ENCODE assay signal across 12 cellular contexts in genomic region chr10:29554660-29555059, GRCh38.
DNase-seq lines count a peak whose midpoint lies in the region; ATAC-seq, FAIRE-seq and TF ChIP-seq lines count a peak whose summit lies in the region.
"Had no signal": no experiment of that assay in that cellular context is flagged by ENCODE, and none has a peak within 500 bp of the region (broad histone marks: within the 10 kb centered on the region; RNA-seq: fewer than 3 reads in every experiment).

No MANE protein-coding gene starts in this region.

- no peak overlapping the region for H3K4ac ChIP-seq in H9 (ENCODE audit: low read depth, low read length)

- H3K56ac ChIP-seq in H9 (ENCODE audit: insufficient read length, low read depth, low read length), result no peak overlapping the region

- H2BK5ac ChIP-seq in H9 (ENCODE audit: insufficient read length, low read length), result no peak overlapping the region

- H4K8ac ChIP-seq in H9 (replicated peaks; ENCODE audit: insufficient read length, low read depth, low read length), result no peak overlapping the region

- H3K9me3 Mint-ChIP-seq in H9 (no peaks in the 10 kb centered on the region), astrocyte (ENCODE audit: unreplicated experiment) (no peaks in the 10 kb centered on the region)
- H3K9me3 Mint-ChIP-seq: T-cell had no signal

- H2BK12ac ChIP-seq in H9 (ENCODE audit: insufficient read length, low read depth, low read length), result no peak overlapping the region

- FAIRE-seq in astrocyte (lab: Jason Lieb, UNC), result no peak
- no peak for FAIRE-seq in D721Med (lab: Jason Lieb, UNC)
- FAIRE-seq in HepG2 (lab: Jason Lieb, UNC), result no peak

- H3K27ac ChIP-seq in H9 (ENCODE audit: insufficient read length, low read depth, low read length) (no peak overlapping the region), astrocyte (ENCODE audit: low read depth, low read length) (peak overlapping the region; percentile 43), muscle layer of colon (ENCODE audit: low read depth, low read length) (peak overlapping the region; percentile 29), HepG2 (ENCODE audit: extremely low read length, insufficient read depth, low read length) (no peak overlapping the region)

- H2BK120ac ChIP-seq in H9 (ENCODE audit: low read depth, low read length, poor library complexity, severe bottlenecking), result no peak overlapping the region

- no peak overlapping the region for H3K4me2 ChIP-seq in H9 (ENCODE audit: insufficient read depth, insufficient read length, low read length)
- H3K4me2 ChIP-seq in astrocyte (ENCODE audit: low read length), result peak overlapping the region; percentile 54
- no peak overlapping the region for H3K4me2 ChIP-seq in HepG2 (ENCODE audit: low read depth, low read length)

- POLR2A ChIA-PET in HepG2 (lab: Yijun Ruan, JAX), result no interaction called here

- H3K36me3 ChIP-seq in astrocyte (ENCODE audit: insufficient read depth, low read length) (peaks cover 9% of the 10 kb centered on the region), muscle layer of colon (ENCODE audit: insufficient read depth, low read length) (peaks cover 55% of the 10 kb centered on the region), HepG2 (replicated peaks in 1 of 2; ENCODE audit: control insufficient read depth in 1 of 2, insufficient read depth in 2 of 2, low read length in 2 of 2) (peaks cover 11 to 27% of the 10 kb centered on the region in 2 experiments; a peak in 4 of 5 replicates)

- H4K20me1 ChIP-seq in H9 (ENCODE audit: control insufficient read depth, insufficient read depth, insufficient read length) (no peaks in the 10 kb centered on the region), astrocyte (ENCODE audit: insufficient read depth, low read length) (peaks cover 12% of the 10 kb centered on the region), HepG2 (ENCODE audit: insufficient read depth, low read length) (no peaks in the 10 kb centered on the region)

- H3K4me3 Mint-ChIP-seq in H9, result no peak overlapping the region
- H3K4me3 Mint-ChIP-seq in astrocyte (ENCODE audit: unreplicated experiment), result peak overlapping the region; percentile 12
- H3K4me3 Mint-ChIP-seq: T-cell had no signal

- no peak overlapping the region for H2AFZ ChIP-seq in H9 (ENCODE audit: low read length)
- H2AFZ ChIP-seq in astrocyte (ENCODE audit: low read depth, low read length), result no peak overlapping the region
- H2AFZ ChIP-seq in HepG2 (ENCODE audit: low read length), result no peak overlapping the region

- no peak for TF ChIP-seq RAD21 in HepG2 (CRISPR knock-in tag; IDR thresholded peaks at IDR 0.05)

- BruUV-seq in HepG2 (replicated peaks; lab: Mats Ljungman, UMichigan), result no TSS peak

- H3K27me3 Mint-ChIP-seq in H9 (ENCODE audit: low read depth) (no peaks in the 10 kb centered on the region), astrocyte (ENCODE audit: low read depth, unreplicated experiment) (no peaks in the 10 kb centered on the region)
- H3K27me3 Mint-ChIP-seq: T-cell had no signal

- H3K4me1 ChIP-seq in H9 (ENCODE audit: insufficient read depth, low read length), result no peaks in the 10 kb centered on the region; the same call in 1 of the 2 replicates
- H3K4me1 ChIP-seq in astrocyte (ENCODE audit: insufficient read depth, low read length), result peaks cover 25% of the 10 kb centered on the region
- H3K4me1 ChIP-seq in muscle layer of colon (ENCODE audit: insufficient read depth, low read length), result peaks cover 29% of the 10 kb centered on the region
- H3K4me1 ChIP-seq in HepG2 (ENCODE audit: insufficient read depth, low read length), result no peaks in the 10 kb centered on the region

- H3K36me3 Mint-ChIP-seq in H9 (ENCODE audit: insufficient read depth in 1 of 3, low read depth in 3 of 3) (peaks cover 0 to 24% (median 3%) of the 10 kb centered on the region in 3 experiments; a peak in 4 of 7 replicates), astrocyte (ENCODE audit: low read depth, unreplicated experiment) (peaks cover 20% of the 10 kb centered on the region)

- no peak overlapping the region for H4K91ac ChIP-seq in H9 (ENCODE audit: insufficient read length, low read depth, low read length)

- WGBS in H9 (ENCODE audit: extremely low coverage, insufficient read length, low lambda C conversion rate), result no CpG with 5 or more reads among the region's 9 CpGs
- WGBS in HepG2 (ENCODE audit: low lambda C conversion rate), result 96% methylated on average over 9 of the region's 9 CpGs

- no peak overlapping the region for H3K4me3 ChIP-seq in astrocyte (ENCODE audit: insufficient read depth, low read depth, low read length)
- H3K4me3 ChIP-seq in muscle layer of colon (ENCODE audit: low read depth in 1 of 2, low read length in 2 of 2), result no peak overlapping the region
- no peak overlapping the region for H3K4me3 ChIP-seq in HepG2 (replicated peaks in 1 of 3; ENCODE audit: insufficient read depth in 1 of 3, low read depth in 2 of 3, low read length in 3 of 3)
- H3K4me3 ChIP-seq: lung had no signal

- intact Hi-C loops in HepG2 (cut with micrococcal nuclease; ENCODE audit: unreplicated experiment), result no loop called here

- ATAC-seq in HepG2 (no peak), HG03095 (IDR thresholded peaks at IDR 0.05; ENCODE audit: unreplicated experiment) (no peak)
- ATAC-seq: T-cell had no signal

- in situ Hi-C loops in HepG2 (cut with HindIII; ENCODE audit: extremely low pct_ligation_motif_present, low pct_unique_long_range_greater_than_20kb), result no loop called here

- TF ChIP-seq EP300 in HepG2 (IDR thresholded peaks at IDR 0.05; ENCODE audit: low read depth in 2 of 2, low read length in 2 of 2) (no peak), HepG2 (CRISPR knock-in tag; IDR thresholded peaks at IDR 0.05; ENCODE audit: borderline replicate concordance) (no peak)

- H3K23me2 ChIP-seq in H9 (ENCODE audit: insufficient read length, low read depth, low read length, poor library complexity, severe bottlenecking), result no peaks in the 10 kb centered on the region

- no peaks in the 10 kb centered on the region for H3K79me1 ChIP-seq in H9 (ENCODE audit: insufficient read depth, low read depth, low read length, poor library complexity, severe bottlenecking)

- CTCF ChIA-PET in HepG2 (lab: Yijun Ruan, JAX; ENCODE audit: low intra/inter-chr PET ratio, low total read pairs), result no interaction called here

- H3K4me1 Mint-ChIP-seq in H9 (peaks cover 19 to 25% of the 10 kb centered on the region in 2 experiments), astrocyte (ENCODE audit: low read depth, unreplicated experiment) (peaks cover 24% of the 10 kb centered on the region)
- H3K4me1 Mint-ChIP-seq: T-cell had no signal

- H3K79me2 ChIP-seq in H9 (ENCODE audit: insufficient read depth, low read length) (no peaks in the 10 kb centered on the region), astrocyte (ENCODE audit: insufficient read depth, low read length) (no peaks in the 10 kb centered on the region), HepG2 (ENCODE audit: insufficient read depth, low read length) (no peaks in the 10 kb centered on the region)

- peak; percentile 53 for DNase-seq in AG08395 (ENCODE audit: low spot score)
- DNase-seq in H9, result no peak
- peak; percentile 75 for DNase-seq in astrocyte (ENCODE audit: low read depth)
- no peak for DNase-seq in D721Med (ENCODE audit: insufficient read length, low spot score)
- DNase-seq in effector CD4-positive, alpha-beta T cell, result no peak
- no peak for DNase-seq in HepG2 (ENCODE audit: low spot score)
- DNase-seq: activated CD8-positive, alpha-beta memory T cell treated with anti-CD3 and anti-CD28 coated beads, Interleukin-2, amount 50 U/mL, for 4 hours; NCI-H446 treated with DMSO at 0.1 percent for 48 hours; T-cell had no signal

- H3K14ac ChIP-seq in H9 (ENCODE audit: insufficient read depth, low read length), result no peak overlapping the region

- no peaks in the 10 kb centered on the region for H3K27me3 ChIP-seq in H9 (ENCODE audit: insufficient read depth, low read length)
- no peaks in the 10 kb centered on the region for H3K27me3 ChIP-seq in astrocyte (ENCODE audit: insufficient read depth, low read length)
- no peaks in the 10 kb centered on the region for H3K27me3 ChIP-seq in muscle layer of colon (ENCODE audit: control insufficient read depth in 1 of 2, insufficient read depth in 2 of 2, low read length in 2 of 2)
- H3K27me3 ChIP-seq in HepG2 (ENCODE audit: control insufficient read depth in 1 of 2, insufficient read depth in 2 of 2, low read length in 2 of 2), result no peaks in the 10 kb centered on the region

- H3K9me3 ChIP-seq in H9 (ENCODE audit: control insufficient read depth, low read depth, low read length) (no peaks in the 10 kb centered on the region), astrocyte (ENCODE audit: insufficient read depth, low read depth, low read length) (no peaks in the 10 kb centered on the region), muscle layer of colon (ENCODE audit: low read length) (no peaks in the 10 kb centered on the region), HepG2 (ENCODE audit: low read length) (no peaks in the 10 kb centered on the region)

- no peak overlapping the region for H3K9ac ChIP-seq in H9 (ENCODE audit: extremely low read depth, insufficient read length, low read length)
- no peak overlapping the region for H3K9ac ChIP-seq in astrocyte (ENCODE audit: low read length)
- H3K9ac ChIP-seq in muscle layer of colon (ENCODE audit: low read length), result no peak overlapping the region
- H3K9ac ChIP-seq in HepG2 (ENCODE audit: insufficient read depth, low read depth, low read length), result no peak overlapping the region

- H3K27ac Mint-ChIP-seq in H9 (no peak overlapping the region), astrocyte (ENCODE audit: unreplicated experiment) (peak overlapping the region; percentile 80)
- H3K27ac Mint-ChIP-seq: T-cell had no signal

- no peak overlapping the region for H3K18ac ChIP-seq in H9 (ENCODE audit: insufficient read length, low read depth, low read length)

- TF ChIP-seq CTCF in H9 (conservative IDR thresholded peaks at IDR 0.05) (peak; percentile 29; the same call in 2 of the 3 replicates), astrocyte (IDR thresholded peaks at IDR 0.05; ENCODE audit: insufficient read depth, low read depth, low read length) (peak; percentile 23), D721Med (IDR thresholded peaks at IDR 0.05; ENCODE audit: insufficient read depth, missing control alignments) (no peak), HepG2 (CRISPR knock-in tag; IDR thresholded peaks at IDR 0.05) (no peak)

- no peak overlapping the region for H3T11ph ChIP-seq in H9 (ENCODE audit: low read length)

- H4K5ac ChIP-seq in H9 (ENCODE audit: insufficient read length, low read depth, low read length), result no peak overlapping the region

- no peak overlapping the region for H2BK15ac ChIP-seq in H9 (ENCODE audit: low read depth, low read length)

- no peak overlapping the region for H2BK20ac ChIP-seq in H9 (ENCODE audit: low read depth, low read length, poor library complexity, severe bottlenecking)

- H3K23ac ChIP-seq in H9 (ENCODE audit: insufficient read length, low read depth, low read length), result no peak overlapping the region

- no peak for TF ChIP-seq POLR2A in HepG2 (IDR thresholded peaks at IDR 0.05; ENCODE audit: insufficient read depth in 1 of 2, low read depth in 2 of 2, low read length in 2 of 2)

- no peak overlapping the region for H2AK5ac ChIP-seq in H9 (ENCODE audit: insufficient read length, low read length)

Comparison
In these comparisons a context has a peak if more than half of its experiments do, and no peak if none do; other contexts are left out.
1. DNase-seq: peak in AG08395 (single experiment) and astrocyte (single experiment); none in H9 (single experiment), D721Med (single experiment), effector CD4-positive, alpha-beta T cell (single experiment) and HepG2 (single experiment).
2. H3K27ac ChIP-seq: peak in astrocyte (single experiment) and muscle layer of colon (single experiment); none in H9 (single experiment) and HepG2 (single experiment).
3. CTCF ChIP-seq: peak in H9 (single experiment) and astrocyte (single experiment); none in D721Med (single experiment) and HepG2 (single experiment).